33 cellular contexts compared by ENCODE assay signal in genomic region chr2:240848900-240849680, GRCh38. TPM values are rescaled to one million over a fixed set of nuclear protein-coding genes. Genes with fewer than 3 reads are reported as not detected.
"Had no signal": no experiment of that assay in that cellular context is flagged by ENCODE, and none has a peak within 500 bp of the region (broad histone marks: within the 10 kb centered on the region; RNA-seq: fewer than 3 reads in every experiment).

No MANE protein-coding gene starts in this region.

- H3K36me3 Mint-ChIP-seq: activated naive CD8-positive, alpha-beta T cell treated with anti-CD3 and anti-CD28 coated beads for 36 hours had no signal

- H3K27me3 ChIP-seq: cardiac muscle cell, MG63, Peyer's patch had no signal

- DNase-seq: activated CD4-positive, alpha-beta T cell treated with anti-CD3 and anti-CD28 coated beads, Interleukin-2, amount 10 ng/mL, durations not matched to agents 24 days and 14 days; activated CD4-positive, alpha-beta T cell treated with anti-CD3 and anti-CD28 coated beads, Interleukin-2, amount 50 U/mL, for 4 hours; activated CD8-positive, alpha-beta T cell treated with anti-CD3 and anti-CD28 coated beads for 36 hours; activated naive CD4-positive, alpha-beta T cell treated with anti-CD3 and anti-CD28 coated beads, Interleukin-2, amount 10 ng/mL, durations not matched to agents 7 days and 5 days; activated naive CD8-positive, alpha-beta T cell treated with anti-CD3 and anti-CD28 coated beads for 36 hours; activated T-cell treated with anti-CD3 and anti-CD28 coated beads, Interleukin-2, amount 50 U/mL, for 24 hours; amniotic stem cell; aorta; Kasumi-1; KG1; MG63; NCI-H1048; NCI-H1105 treated with DMSO at 0.1 percent for 48 hours; NCI-H1436; NCI-H1694; NCI-H1930; NCI-H2081 treated with DMSO at 0.1 percent for 48 hours; NCI-H226; NCI-H446 treated with DMSO at 0.1 percent for 48 hours; NCI-H69; NK-92 treated with Interleukin-12 subunit alpha and Interleukin-12 subunit beta, amount 100 ng/mL, for 24 hours; PC-3; Peyer's patch; RPMI8226; SHP77 treated with DMSO at 0.1 percent for 48 hours; T-cell; T-helper 2 cell; T-helper 9 cell had no signal

- H3K4me3 Mint-ChIP-seq: activated CD4-positive, alpha-beta T cell treated with anti-CD3 and anti-CD28 coated beads, Interleukin-2, amount 10 ng/mL, durations not matched to agents 24 days and 14 days; activated CD8-positive, alpha-beta T cell treated with anti-CD3 and anti-CD28 coated beads for 36 hours; activated naive CD4-positive, alpha-beta T cell treated with anti-CD3 and anti-CD28 coated beads, Interleukin-2, amount 10 ng/mL, durations not matched to agents 7 days and 5 days; activated naive CD8-positive, alpha-beta T cell treated with anti-CD3 and anti-CD28 coated beads for 36 hours; activated T-cell treated with anti-CD3 and anti-CD28 coated beads, Interleukin-2, amount 50 U/mL, for 24 hours; central memory CD8-positive, alpha-beta T cell; T-cell had no signal

- H3K27ac Mint-ChIP-seq: activated CD4-positive, alpha-beta T cell treated with anti-CD3 and anti-CD28 coated beads, Interleukin-2, amount 10 ng/mL, durations not matched to agents 24 days and 14 days; activated CD8-positive, alpha-beta T cell treated with anti-CD3 and anti-CD28 coated beads for 36 hours; activated naive CD4-positive, alpha-beta T cell treated with anti-CD3 and anti-CD28 coated beads, Interleukin-2, amount 10 ng/mL, durations not matched to agents 7 days and 5 days; activated naive CD8-positive, alpha-beta T cell treated with anti-CD3 and anti-CD28 coated beads for 36 hours; activated T-cell treated with anti-CD3 and anti-CD28 coated beads, Interleukin-2, amount 50 U/mL, for 24 hours; T-cell had no signal

- H3K4me1 Mint-ChIP-seq: activated CD4-positive, alpha-beta T cell treated with anti-CD3 and anti-CD28 coated beads, Interleukin-2, amount 10 ng/mL, durations not matched to agents 24 days and 14 days; activated naive CD4-positive, alpha-beta T cell treated with anti-CD3 and anti-CD28 coated beads, Interleukin-2, amount 10 ng/mL, durations not matched to agents 7 days and 5 days; activated naive CD8-positive, alpha-beta T cell treated with anti-CD3 and anti-CD28 coated beads for 36 hours; central memory CD8-positive, alpha-beta T cell; T-cell had no signal

- H3K4me3 ChIP-seq: cardiac muscle cell, MG63, Peyer's patch, SJSA1 had no signal

- ATAC-seq: activated CD8-positive, alpha-beta T cell treated with anti-CD3 and anti-CD28 coated beads for 36 hours; PC-3; SK-N-SH treated with all-trans-retinoic acid at 6 μM for 48 hours; T-cell had no signal

- H3K36me3 ChIP-seq: cardiac muscle cell, MG63, Peyer's patch, SJSA1 had no signal

- H3K27ac ChIP-seq: cardiac muscle cell, Peyer's patch, SJSA1, VCaP had no signal

- H3K9me3 ChIP-seq: MG63, Peyer's patch had no signal

- H3K27me3 Mint-ChIP-seq: activated CD4-positive, alpha-beta T cell treated with anti-CD3 and anti-CD28 coated beads, Interleukin-2, amount 10 ng/mL, durations not matched to agents 24 days and 14 days; activated CD8-positive, alpha-beta T cell treated with anti-CD3 and anti-CD28 coated beads for 36 hours; activated T-cell treated with anti-CD3 and anti-CD28 coated beads, Interleukin-2, amount 50 U/mL, for 24 hours had no signal

- H3K4me1 ChIP-seq: Peyer's patch had no signal

RNA-seq across cellular contexts. Expression of gene AGXT, which starts 19.5 kb away (rescaled TPM):
- total RNA-seq: activated CD4-positive, alpha-beta T cell treated with anti-CD3 and anti-CD28 coated beads, Interleukin-2, amount 10 ng/mL, durations not matched to agents 24 days and 14 days; activated CD8-positive, alpha-beta T cell treated with anti-CD3 and anti-CD28 coated beads for 36 hours; activated naive CD8-positive, alpha-beta T cell treated with anti-CD3 and anti-CD28 coated beads for 36 hours; aorta; PC-3 had no signal
- polyA plus RNA-seq: aorta had no signal

RNA-seq across cellular contexts. Expression of gene KIF1A, which starts 29.1 kb away (rescaled TPM):
- total RNA-seq: PC-3, SJSA1 had no signal

RNA-seq across cellular contexts. Expression of gene MAB21L4, which starts 46.9 kb away (rescaled TPM):
- total RNA-seq: activated CD4-positive, alpha-beta T cell treated with anti-CD3 and anti-CD28 coated beads, Interleukin-2, amount 10 ng/mL, durations not matched to agents 24 days and 14 days; activated CD8-positive, alpha-beta T cell treated with anti-CD3 and anti-CD28 coated beads for 36 hours; activated naive CD8-positive, alpha-beta T cell treated with anti-CD3 and anti-CD28 coated beads for 36 hours; aorta; cardiac muscle cell; T-cell had no signal
- polyA plus RNA-seq: cardiac muscle cell had no signal

RNA-seq across cellular contexts. Expression of gene CROCC2, which starts 57.0 kb away (rescaled TPM):
- total RNA-seq: activated CD4-positive, alpha-beta T cell treated with anti-CD3 and anti-CD28 coated beads, Interleukin-2, amount 10 ng/mL, durations not matched to agents 24 days and 14 days; activated CD8-positive, alpha-beta T cell treated with anti-CD3 and anti-CD28 coated beads for 36 hours; activated naive CD8-positive, alpha-beta T cell treated with anti-CD3 and anti-CD28 coated beads for 36 hours; cardiac muscle cell; PC-3; SJSA1; T-cell had no signal
- polyA plus RNA-seq: aorta, cardiac muscle cell had no signal
